In genomic region chr4:36332023-36332781, GRCh38 we compare ENCODE assay signal across 10 cellular contexts. TPM values are rescaled to one million over a fixed set of nuclear protein-coding genes. Genes with fewer than 3 reads are reported as not detected.
DNase-seq lines count a peak whose midpoint lies in the region; ATAC-seq and TF ChIP-seq lines count a peak whose summit lies in the region.
"Had no signal": no experiment of that assay in that cellular context is flagged by ENCODE, and none has a peak within 500 bp of the region (broad histone marks: within the 10 kb centered on the region; RNA-seq: fewer than 3 reads in every experiment).

No MANE protein-coding gene starts in this region.

- TF ChIP-seq CTCF in GM12875 (IDR thresholded peaks at IDR 0.05; ENCODE audit: borderline replicate concordance, insufficient read depth, low read depth, low read length) (no peak), omental fat pad (IDR thresholded peaks at IDR 0.05) (no peak)

- peak; percentile 78 for ATAC-seq in GM19397 (IDR thresholded peaks at IDR 0.05; ENCODE audit: unreplicated experiment)
- peak; percentile 68 for ATAC-seq in HG03064 (IDR thresholded peaks at IDR 0.05; ENCODE audit: low read depth, unreplicated experiment)
- ATAC-seq in omental fat pad (ENCODE audit: low FRiP score) = no peak

- DNase-seq in omental fat pad (ENCODE audit: low spot score) (no peak), DMS79 treated with DMSO at 0.1 percent for 48 hours (lab: John Stamatoyannopoulos, UW) (no peak), DMS53 (lab: John Stamatoyannopoulos, UW) (no peak), retina (no peak)
- DNase-seq: islet precursor cell, MG63 had no signal

- peak overlapping the region; percentile 80 for H3K27ac ChIP-seq in cingulate gyrus (ENCODE audit: low read depth, low read length)

- H3K4me3 ChIP-seq in GM12875 (ENCODE audit: low read depth, low read length) = peak overlapping the region; percentile 16
- H3K4me3 ChIP-seq: MG63 had no signal

RNA-seq across cellular contexts. Expression of gene DTHD1, which starts 50.8 kb away (rescaled TPM):
- 1 to 10 TPM in 3 of 4 donors, under 1 TPM in 1; 0.84 to 3.0 (median 1.2) TPM for total RNA-seq in omental fat pad
